23 cellular contexts compared by ENCODE assay signal in the genomic region with DNA sequence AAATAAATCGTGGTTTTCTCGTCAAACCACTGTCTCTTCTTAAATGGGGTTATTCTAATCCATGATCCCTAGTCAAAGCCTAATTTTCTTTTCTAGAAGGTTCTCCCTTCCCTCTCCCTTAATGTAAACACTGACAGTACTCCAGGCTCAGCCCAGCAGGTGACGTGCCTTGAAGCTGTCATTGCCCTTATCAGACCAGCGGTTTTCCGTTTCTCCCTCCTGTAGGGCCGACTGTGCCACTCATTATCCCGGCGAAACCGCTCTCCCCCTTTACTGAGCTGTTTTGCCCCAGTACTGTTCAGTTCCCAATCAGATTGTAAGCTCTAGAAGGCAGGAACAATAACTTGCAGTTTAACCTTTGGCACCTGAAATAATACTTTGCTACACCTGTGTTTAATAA.
DNase-seq lines count a peak whose midpoint lies in the region; ATAC-seq, FAIRE-seq and TF ChIP-seq lines count a peak whose summit lies in the region.
"Had no signal": no experiment of that assay in that cellular context is flagged by ENCODE, and none has a peak within 500 bp of the region (broad histone marks: within the 10 kb centered on the region; RNA-seq: fewer than 3 reads in every experiment).

No MANE protein-coding gene starts in this region.

- no peak for FAIRE-seq in K562 (lab: Jason Lieb, UNC)
- FAIRE-seq in small intestine (lab: Jason Lieb, UNC), result no peak
- FAIRE-seq: GM12892 had no signal

- H3K36me3 ChIP-seq in K562 (ENCODE audit: control insufficient read depth, insufficient read depth, low read length), result no peaks in the 10 kb centered on the region
- peaks cover 0 to 5% (median 2%) of the 10 kb centered on the region in 4 donors for H3K36me3 ChIP-seq in right lobe of liver
- H3K36me3 ChIP-seq in small intestine (ENCODE audit: control insufficient read depth in 2 of 2, insufficient read depth in 2 of 2, low read length in 2 of 2), result no peaks in the 10 kb centered on the region
- H3K36me3 ChIP-seq: gastrocnemius medialis, HAP-1 had no signal

- H3K27ac ChIP-seq in K562 (ENCODE audit: extremely low read depth, low read depth, low read length) (no peak overlapping the region), right lobe of liver (peak overlapping the region in 2 of 3 donors; percentile 76 to 88), small intestine (ENCODE audit: low read depth in 1 of 2, low read length in 1 of 2) (peak overlapping the region; percentile 22 to 78)
- H3K27ac ChIP-seq: C4-2B, gastrocnemius medialis, testis had no signal

- H2AFZ ChIP-seq in K562 (ENCODE audit: low read depth, low read length), result no peak overlapping the region

- H3K27me3 ChIP-seq in K562 (ENCODE audit: control insufficient read depth in 2 of 2, insufficient read depth in 2 of 2, low read length in 2 of 2), result peaks cover 47 to 59% of the 10 kb centered on the region in 2 experiments
- H3K27me3 ChIP-seq in right lobe of liver, result no peaks in the 10 kb centered on the region
- H3K27me3 ChIP-seq in small intestine (ENCODE audit: control insufficient read depth in 2 of 2, insufficient read depth in 2 of 2, low read length in 2 of 2), result no peaks in the 10 kb centered on the region
- H3K27me3 ChIP-seq: gastrocnemius medialis, testis had no signal

- POLR2A ChIA-PET in K562 (lab: Yijun Ruan, JAX), result no interaction called here

- peak; percentile 48; the same call in 2 of the 3 replicates for ATAC-seq in K562
- peak in 1 of 4 donors; percentile 5 for ATAC-seq in right lobe of liver
- no peak for ATAC-seq in HG02938 (IDR thresholded peaks at IDR 0.05; ENCODE audit: unreplicated experiment)
- ATAC-seq in GM21737 (IDR thresholded peaks at IDR 0.05; ENCODE audit: unreplicated experiment), result no peak
- ATAC-seq: gastrocnemius medialis had no signal

- BruUV-seq in K562 (replicated peaks; lab: Mats Ljungman, UMichigan), result no TSS peak

- H3K4me3 ChIP-seq in K562 (no peak overlapping the region), right lobe of liver (no peak overlapping the region), small intestine (ENCODE audit: low read depth in 1 of 2, low read length in 2 of 2) (no peak overlapping the region)
- H3K4me3 ChIP-seq: gastrocnemius medialis, HAP-1, testis had no signal

- no peaks in the 10 kb centered on the region for H3K79me2 ChIP-seq in K562 (ENCODE audit: control insufficient read depth, insufficient read depth, low read length)

- no peak overlapping the region for H3K9ac ChIP-seq in K562 (ENCODE audit: insufficient read depth in 1 of 2, low read depth in 2 of 2, low read length in 2 of 2)

- CTCF ChIA-PET in K562 (lab: Yijun Ruan, JAX; ENCODE audit: low intra/inter-chr PET ratio), result no interaction called here

- no peak overlapping the region for H3K4me2 ChIP-seq in K562 (ENCODE audit: insufficient read depth, low read length)

- no peaks in the 10 kb centered on the region for H3K9me1 ChIP-seq in K562 (ENCODE audit: control insufficient read depth, insufficient read depth, low read length)

- peak; percentile 20 for DNase-seq in NCI-H510A treated with DMSO at 0.1 percent for 48 hours (lab: John Stamatoyannopoulos, UW)
- DNase-seq in NCI-H510A (lab: John Stamatoyannopoulos, UW), result no peak
- DNase-seq in K562 (ENCODE audit: extremely low read depth in 1 of 4, low spot score in 3 of 4), result peak in 1 of 4 experiments; percentile 14
- DNase-seq in right lobe of liver, result no peak
- peak; percentile 71 for DNase-seq in small intestine
- DNase-seq in amygdala (lab: John Stamatoyannopoulos, UW), result no peak
- DNase-seq: 8988T; activated CD4-positive, alpha-beta T cell treated with anti-CD3 and anti-CD28 coated beads for 48 hours; activated naive CD4-positive, alpha-beta T cell treated with anti-CD3 and anti-CD28 coated beads, Interleukin-2, amount 50 U/mL, for 16 hours; amniotic stem cell; Caco-2; gastrocnemius medialis; hippocampal formation; NCI-H1092; NCI-H187 treated with DMSO at 0.1 percent for 48 hours; NCI-H69; SIG-M5 had no signal

- intact Hi-C loops in K562 (cut with micrococcal nuclease), result no loop called here
- intact Hi-C loops in right lobe of liver (cut with DNase I), result no loop called here

- TF ChIP-seq POLR2A in K562 (conservative IDR thresholded peaks at IDR 0.05), result no peak
- TF ChIP-seq POLR2A in right lobe of liver (IDR thresholded peaks at IDR 0.05), result no peak

- TF ChIP-seq CTCF in K562 (IDR thresholded peaks at IDR 0.05 in 2 of 3, conservative IDR thresholded peaks at IDR 0.05 in 1 of 3; ENCODE audit: insufficient read depth in 2 of 3, low read depth in 1 of 3, low read length in 3 of 3) (no peak), right lobe of liver (IDR thresholded peaks at IDR 0.05) (no peak)

- H3K4me1 ChIP-seq in K562 (replicated peaks in 1 of 2; ENCODE audit: control insufficient read depth in 2 of 2, insufficient read depth in 2 of 2, low read length in 2 of 2) (0 out of 5 replicates have a peak, but pooled peaks cover 0 to 3% of the 10 kb centered on the region in 2 experiments), right lobe of liver (peaks cover 0 to 23% (median 4%) of the 10 kb centered on the region in 4 donors), small intestine (ENCODE audit: control insufficient read depth in 2 of 2, insufficient read depth in 1 of 2, low read depth in 1 of 2, low read length in 1 of 2) (peaks cover 0 to 2% of the 10 kb centered on the region in 2 donors)
- H3K4me1 ChIP-seq: Caco-2, HAP-1, testis had no signal

- H4K20me1 ChIP-seq in K562 (replicated peaks; ENCODE audit: control insufficient read depth, insufficient read depth, low read length), result no peaks in the 10 kb centered on the region

- WGBS in K562 (ENCODE audit: insufficient coverage, low coverage, missing lambda C conversion rate), result 0% methylated on average over 9 of the region's 9 CpGs
- 69% methylated on average over 9 of the region's 9 CpGs for WGBS in right lobe of liver (ENCODE audit: insufficient coverage, low coverage, low lambda C conversion rate, missing lambda C conversion rate)
- 19 to 59% (median 32%) methylated on average over 9 of the region's 9 CpGs for WGBS in small intestine, 3 donors

- in situ Hi-C loops in K562 (cut with MboI), result no loop called here

- TF ChIP-seq EP300 in K562 (IDR thresholded peaks at IDR 0.05; ENCODE audit: low read length), result no peak

- H3K9me3 ChIP-seq in K562 (replicated peaks; ENCODE audit: control insufficient read depth, insufficient read depth, low read depth, low read length), result no peaks in the 10 kb centered on the region
- no peaks in the 10 kb centered on the region for H3K9me3 ChIP-seq in right lobe of liver
- H3K9me3 ChIP-seq in small intestine (ENCODE audit: control insufficient read depth, low read depth), result no peaks in the 10 kb centered on the region
- H3K9me3 ChIP-seq: Caco-2, gastrocnemius medialis, HAP-1, testis had no signal

- no peak for TF ChIP-seq RAD21 in K562 (CRISPR knock-in tag; conservative IDR thresholded peaks at IDR 0.05 in 1 of 2, IDR thresholded peaks at IDR 0.05 in 1 of 2)

TF ChIP-seq in K562, 482 proteins besides CTCF, POLR2A, EP300 and RAD21 (continues in another document):
- no peak for TF ChIP-seq ZNF133 (CRISPR knock-in tag; IDR thresholded peaks at IDR 0.05)
- TF ChIP-seq HNRNPLL (IDR thresholded peaks at IDR 0.05; ENCODE audit: low read depth, low read length, poor library complexity, severe bottlenecking), result no peak
- TF ChIP-seq, protein P1, sequence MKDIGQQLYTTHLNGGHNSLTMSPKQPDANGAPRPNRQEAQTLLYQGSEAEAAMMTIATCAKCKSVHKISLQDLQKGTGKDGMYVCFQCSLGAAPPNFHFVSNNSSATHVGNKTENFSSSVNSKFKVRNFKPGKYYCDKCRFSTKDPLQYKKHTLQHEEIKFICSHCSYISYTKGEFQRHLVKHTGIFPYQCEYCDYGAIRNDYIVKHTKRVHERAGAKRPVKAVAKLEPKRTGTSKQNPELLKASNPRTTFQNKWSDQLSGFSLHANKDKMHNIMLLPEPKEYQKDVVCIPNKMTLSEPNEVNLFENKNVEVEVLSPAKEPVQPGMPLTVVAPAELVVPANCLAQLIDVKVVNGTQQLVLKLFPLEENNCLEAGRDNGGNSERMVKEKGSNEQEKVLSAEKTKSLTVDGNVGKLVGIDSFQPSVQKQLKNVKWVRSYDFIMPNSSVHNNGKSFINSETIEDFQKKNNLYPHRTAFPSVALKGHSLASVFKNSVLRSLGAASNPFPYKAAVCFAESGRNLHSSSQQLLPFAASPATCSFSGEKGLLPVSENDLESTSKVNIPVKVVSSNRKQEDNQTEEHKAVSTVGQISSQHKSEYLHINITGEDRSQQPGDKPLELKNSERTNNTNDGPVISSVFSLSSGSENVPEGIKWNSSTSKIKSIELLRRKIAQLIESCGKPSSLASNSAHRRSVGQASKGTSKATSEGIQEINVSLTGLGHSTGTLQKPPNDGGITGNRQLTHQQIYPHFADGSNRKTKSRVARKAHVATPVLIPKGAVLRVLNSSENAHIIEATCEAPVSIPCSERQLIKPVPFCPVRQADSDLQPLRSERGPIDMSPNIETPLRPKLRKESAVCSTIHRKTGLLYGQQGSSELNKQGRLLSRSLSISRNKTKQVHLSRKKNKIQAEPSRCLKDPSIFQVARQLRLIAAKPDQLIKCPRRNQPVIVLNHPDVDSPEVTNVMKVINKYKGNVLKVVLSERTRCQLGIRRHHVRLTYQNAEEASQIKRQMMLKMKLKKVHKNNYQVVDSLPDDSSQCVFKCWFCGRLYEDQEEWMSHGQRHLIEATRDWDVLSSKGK (CRISPR knock-in tag; IDR thresholded peaks at IDR 0.05), result no peak
- no peak for TF ChIP-seq SMARCB1 (IDR thresholded peaks at IDR 0.05; ENCODE audit: insufficient read length, low read depth)
- TF ChIP-seq, protein P2, sequence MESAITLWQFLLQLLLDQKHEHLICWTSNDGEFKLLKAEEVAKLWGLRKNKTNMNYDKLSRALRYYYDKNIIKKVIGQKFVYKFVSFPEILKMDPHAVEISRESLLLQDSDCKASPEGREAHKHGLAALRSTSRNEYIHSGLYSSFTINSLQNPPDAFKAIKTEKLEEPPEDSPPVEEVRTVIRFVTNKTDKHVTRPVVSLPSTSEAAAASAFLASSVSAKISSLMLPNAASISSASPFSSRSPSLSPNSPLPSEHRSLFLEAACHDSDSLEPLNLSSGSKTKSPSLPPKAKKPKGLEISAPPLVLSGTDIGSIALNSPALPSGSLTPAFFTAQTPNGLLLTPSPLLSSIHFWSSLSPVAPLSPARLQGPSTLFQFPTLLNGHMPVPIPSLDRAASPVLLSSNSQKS (CRISPR knock-in tag; IDR thresholded peaks at IDR 0.05), result no peak
- TF ChIP-seq ZNF79 (CRISPR knock-in tag; IDR thresholded peaks at IDR 0.05; ENCODE audit: low read depth), result no peak
- 0 out of 2 replicates have a peak, but pooled peaks have one; percentile 3 for TF ChIP-seq JUND (IDR thresholded peaks at IDR 0.05; ENCODE audit: borderline replicate concordance, low read depth, low read length)
- no peak; the same call in 2 of the 3 replicates for TF ChIP-seq JUND (tag; IDR thresholded peaks at IDR 0.05; ENCODE audit: borderline replicate concordance, low read depth, low read length)

Comparison
In these comparisons a context has a peak if more than half of its experiments do, and no peak if none do; other contexts are left out.
1. DNase-seq: peak in NCI-H510A treated with DMSO at 0.1 percent for 48 hours (single experiment) and small intestine (single experiment); none in NCI-H510A (single experiment), right lobe of liver (0 of 3) and amygdala (0 of 56).